Comparison of ENCODE assay signal across 1 cellular context in the genomic region with DNA sequence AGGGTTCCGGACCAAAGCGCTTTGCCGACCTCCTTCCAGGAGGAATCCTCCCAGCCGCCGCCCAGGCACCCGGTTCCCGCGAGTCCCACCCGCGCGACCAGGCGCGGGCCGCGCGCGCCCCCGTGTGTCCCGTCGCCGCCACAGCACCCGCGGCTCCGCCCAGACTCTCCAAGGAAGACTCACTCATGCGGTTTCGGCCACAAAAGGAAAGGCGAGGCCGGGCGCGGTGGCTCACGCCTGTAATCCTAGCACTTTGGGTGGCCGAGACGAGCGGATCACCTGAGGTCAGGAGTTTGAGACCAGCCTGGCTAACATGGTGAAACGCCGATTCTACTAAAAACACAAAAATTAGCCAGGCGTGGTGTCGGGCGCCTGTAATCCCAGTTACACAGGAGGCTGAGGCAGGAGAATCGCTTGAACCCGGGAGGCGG.
TF ChIP-seq lines count a peak whose summit lies in the region.

No MANE protein-coding gene starts in this region.

TF ChIP-seq in neural cell, 6 proteins besides CTCF, POLR2A, EP300 and RAD21:
- TF ChIP-seq, protein P1, sequence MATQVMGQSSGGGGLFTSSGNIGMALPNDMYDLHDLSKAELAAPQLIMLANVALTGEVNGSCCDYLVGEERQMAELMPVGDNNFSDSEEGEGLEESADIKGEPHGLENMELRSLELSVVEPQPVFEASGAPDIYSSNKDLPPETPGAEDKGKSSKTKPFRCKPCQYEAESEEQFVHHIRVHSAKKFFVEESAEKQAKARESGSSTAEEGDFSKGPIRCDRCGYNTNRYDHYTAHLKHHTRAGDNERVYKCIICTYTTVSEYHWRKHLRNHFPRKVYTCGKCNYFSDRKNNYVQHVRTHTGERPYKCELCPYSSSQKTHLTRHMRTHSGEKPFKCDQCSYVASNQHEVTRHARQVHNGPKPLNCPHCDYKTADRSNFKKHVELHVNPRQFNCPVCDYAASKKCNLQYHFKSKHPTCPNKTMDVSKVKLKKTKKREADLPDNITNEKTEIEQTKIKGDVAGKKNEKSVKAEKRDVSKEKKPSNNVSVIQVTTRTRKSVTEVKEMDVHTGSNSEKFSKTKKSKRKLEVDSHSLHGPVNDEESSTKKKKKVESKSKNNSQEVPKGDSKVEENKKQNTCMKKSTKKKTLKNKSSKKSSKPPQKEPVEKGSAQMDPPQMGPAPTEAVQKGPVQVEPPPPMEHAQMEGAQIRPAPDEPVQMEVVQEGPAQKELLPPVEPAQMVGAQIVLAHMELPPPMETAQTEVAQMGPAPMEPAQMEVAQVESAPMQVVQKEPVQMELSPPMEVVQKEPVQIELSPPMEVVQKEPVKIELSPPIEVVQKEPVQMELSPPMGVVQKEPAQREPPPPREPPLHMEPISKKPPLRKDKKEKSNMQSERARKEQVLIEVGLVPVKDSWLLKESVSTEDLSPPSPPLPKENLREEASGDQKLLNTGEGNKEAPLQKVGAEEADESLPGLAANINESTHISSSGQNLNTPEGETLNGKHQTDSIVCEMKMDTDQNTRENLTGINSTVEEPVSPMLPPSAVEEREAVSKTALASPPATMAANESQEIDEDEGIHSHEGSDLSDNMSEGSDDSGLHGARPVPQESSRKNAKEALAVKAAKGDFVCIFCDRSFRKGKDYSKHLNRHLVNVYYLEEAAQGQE (IDR thresholded peaks at IDR 0.05; ENCODE audit: borderline replicate concordance): no peak
- TF ChIP-seq SMC3 (conservative IDR thresholded peaks at IDR 0.05; ENCODE audit: poor library complexity): peak; percentile 68
- no peak for TF ChIP-seq MXI1 (conservative IDR thresholded peaks at IDR 0.05; ENCODE audit: poor library complexity, severe bottlenecking)
- no peak for TF ChIP-seq POLR2AphosphoS5 (IDR thresholded peaks at IDR 0.05)
- no peak for TF ChIP-seq EZH2 (IDR thresholded peaks at IDR 0.05; ENCODE audit: borderline replicate concordance, insufficient read depth, low read length, poor library complexity, severe bottlenecking)
